ENCODE assay signal across 23 cellular contexts in genomic region chr4:32022071-32022470, GRCh38.
A peak's percentile ranks its signal among the peaks of the same experiment; 100 is the strongest.
DNase-seq lines count a peak whose midpoint lies in the region; ATAC-seq and TF ChIP-seq lines count a peak whose summit lies in the region.
"Had no signal": no experiment of that assay in that cellular context is flagged by ENCODE, and none has a peak within 500 bp of the region (broad histone marks: within the 10 kb centered on the region; RNA-seq: fewer than 3 reads in every experiment).

No MANE protein-coding gene starts in this region.

- DNase-seq in AG10803 (ENCODE audit: low read depth) (peak; percentile 1), OCI-M1 (lab: John Stamatoyannopoulos, UW) (peak; percentile 14), cardiac fibroblast (ENCODE audit: low read depth in 2 of 2) (peak; percentile 5 to 11), kidney tubule cell (ENCODE audit: low spot score) (peak; percentile 95), globus pallidus (ENCODE audit: low spot score) (no peak), GDM1 (lab: John Stamatoyannopoulos, UW) (no peak)
- DNase-seq: activated B cell treated with CpG ODN at 0.5 μM for 24 hours; activated CD4-positive, alpha-beta memory T cell treated with anti-CD3 and anti-CD28 coated beads, Interleukin-2, amount 10 ng/mL, durations not matched to agents 7 days and 5 days; activated naive CD4-positive, alpha-beta T cell treated with Interleukin-2 at 50 U/mL for 16 hours; activated T-cell treated with anti-CD3 and anti-CD28 coated beads, Interleukin-2, amount 50 U/mL, for 24 hours; aorta; DMS 273 treated with DMSO at 0.1 percent for 48 hours; effector memory CD8-positive, alpha-beta T cell; heart right ventricle; lower lobe of right lung; NCI-H1048; NCI-H2029 treated with DMSO at 0.1 percent for 48 hours; stimulated activated CD8-positive, alpha-beta memory T cell treated with anti-CD3 and anti-CD28 coated beads, Interleukin-4, amount 100 ng/mL, for 48 hours had no signal

- H3K27me3 Mint-ChIP-seq in stimulated activated memory B cell treated with anti-CD40 and anti-IgM and Interleukin-4, amounts not matched to agents 10 μg/mL and 1 μg/mL and 100 μg/mL, for 72 hours: no peaks in the 10 kb centered on the region
- H3K27me3 Mint-ChIP-seq: activated B cell treated with CpG ODN at 0.5 μM for 24 hours; activated CD4-positive, alpha-beta memory T cell treated with anti-CD3 and anti-CD28 coated beads, Interleukin-2, amount 10 ng/mL, durations not matched to agents 7 days and 5 days; activated T-cell treated with anti-CD3 and anti-CD28 coated beads, Interleukin-2, amount 50 U/mL, for 24 hours; effector memory CD8-positive, alpha-beta T cell had no signal

- TF ChIP-seq CTCF in AG10803 (conservative IDR thresholded peaks at IDR 0.05; ENCODE audit: low read length): no peak
- no peak for TF ChIP-seq CTCF in cardiac fibroblast (IDR thresholded peaks at IDR 0.05; ENCODE audit: low read depth, low read length)

- H3K4me3 ChIP-seq in AG10803 (ENCODE audit: low read length) (no peak overlapping the region), cardiac fibroblast (replicated peaks in 1 of 2; ENCODE audit: low read depth in 2 of 2, low read length in 2 of 2) (no peak overlapping the region)
- H3K4me3 ChIP-seq: GM12878, heart right ventricle, lower lobe of right lung, SK-N-MC, vagina had no signal

- no peaks in the 10 kb centered on the region for H3K4me1 Mint-ChIP-seq in stimulated activated memory B cell treated with anti-CD40 and anti-IgM and Interleukin-4, amounts not matched to agents 10 μg/mL and 1 μg/mL and 100 μg/mL, for 72 hours
- H3K4me1 Mint-ChIP-seq: activated B cell treated with CpG ODN at 0.5 μM for 24 hours; activated CD4-positive, alpha-beta memory T cell treated with anti-CD3 and anti-CD28 coated beads, Interleukin-2, amount 10 ng/mL, durations not matched to agents 7 days and 5 days had no signal

- no peak for ATAC-seq in HG03025 (IDR thresholded peaks at IDR 0.05; ENCODE audit: low FRiP score, unreplicated experiment)
- no peak for ATAC-seq in stimulated activated memory B cell treated with anti-CD40 and anti-IgM and Interleukin-4, amounts not matched to agents 10 μg/mL and 1 μg/mL and 100 μg/mL, for 72 hours
- ATAC-seq: effector memory CD8-positive, alpha-beta T cell; GM12878; heart right ventricle; lower lobe of right lung had no signal

- H3K9me3 Mint-ChIP-seq in stimulated activated memory B cell treated with anti-CD40 and anti-IgM and Interleukin-4, amounts not matched to agents 10 μg/mL and 1 μg/mL and 100 μg/mL, for 72 hours: peaks cover 2% of the 10 kb centered on the region

- H3K4me3 Mint-ChIP-seq in stimulated activated memory B cell treated with anti-CD40 and anti-IgM and Interleukin-4, amounts not matched to agents 10 μg/mL and 1 μg/mL and 100 μg/mL, for 72 hours: no peak overlapping the region
- H3K4me3 Mint-ChIP-seq: activated B cell treated with CpG ODN at 0.5 μM for 24 hours; activated CD4-positive, alpha-beta memory T cell treated with anti-CD3 and anti-CD28 coated beads, Interleukin-2, amount 10 ng/mL, durations not matched to agents 7 days and 5 days; activated T-cell treated with anti-CD3 and anti-CD28 coated beads, Interleukin-2, amount 50 U/mL, for 24 hours; effector memory CD8-positive, alpha-beta T cell had no signal

- H3K27ac Mint-ChIP-seq in stimulated activated memory B cell treated with anti-CD40 and anti-IgM and Interleukin-4, amounts not matched to agents 10 μg/mL and 1 μg/mL and 100 μg/mL, for 72 hours: no peak overlapping the region
- H3K27ac Mint-ChIP-seq: activated B cell treated with CpG ODN at 0.5 μM for 24 hours; activated CD4-positive, alpha-beta memory T cell treated with anti-CD3 and anti-CD28 coated beads, Interleukin-2, amount 10 ng/mL, durations not matched to agents 7 days and 5 days; activated T-cell treated with anti-CD3 and anti-CD28 coated beads, Interleukin-2, amount 50 U/mL, for 24 hours; effector memory CD8-positive, alpha-beta T cell had no signal

- H3K36me3 Mint-ChIP-seq in stimulated activated memory B cell treated with anti-CD40 and anti-IgM and Interleukin-4, amounts not matched to agents 10 μg/mL and 1 μg/mL and 100 μg/mL, for 72 hours: no peaks in the 10 kb centered on the region

Comparison
In these comparisons a context has a peak if more than half of its experiments do, and no peak if none do; other contexts are left out.
1. DNase-seq: peak in AG10803 (single experiment), OCI-M1 (single experiment), cardiac fibroblast (2 of 2) and kidney tubule cell (single experiment); none in globus pallidus (single experiment) and GDM1 (single experiment).